17 cellular contexts compared by ENCODE assay signal in genomic region chr18:8639762-8640161, GRCh38. TPM values are rescaled to one million over a fixed set of nuclear protein-coding genes. Genes with fewer than 3 reads are reported as not detected.
A peak's percentile ranks its signal among the peaks of the same experiment; 100 is the strongest.
DNase-seq lines count a peak whose midpoint lies in the region; ATAC-seq, FAIRE-seq and TF ChIP-seq lines count a peak whose summit lies in the region.
"Had no signal": no experiment of that assay in that cellular context is flagged by ENCODE, and none has a peak within 500 bp of the region (broad histone marks: within the 10 kb centered on the region; RNA-seq: fewer than 3 reads in every experiment).

No MANE protein-coding gene starts in this region.

- no peak overlapping the region for H3K4me3 ChIP-seq in GM12878

- no peak for TF ChIP-seq EP300 in GM12878 (IDR thresholded peaks at IDR 0.05; ENCODE audit: borderline replicate concordance in 1 of 2, control insufficient read depth in 1 of 2, low read depth in 2 of 2, low read length in 2 of 2)

- SMC1A ChIA-PET in GM12878 (lab: Charles Lee; ENCODE audit: uncharacterized antibody, unreplicated experiment): interaction anchor here (1.6 kb wide), 1 partner anchor 14 kb away, joined by 5 read pairs; no protein-coding TSS in a partner anchor

- H3K4me3 Mint-ChIP-seq in activated CD8-positive, alpha-beta T cell treated with anti-CD3 and anti-CD28 coated beads, Interleukin-2, amount 10 ng/mL, durations not matched to agents 7 days and 5 days: no peak overlapping the region
- H3K4me3 Mint-ChIP-seq in activated CD8-positive, alpha-beta T cell treated with anti-CD3 and anti-CD28 coated beads for 36 hours: no peak overlapping the region
- H3K4me3 Mint-ChIP-seq in glutamatergic neuron (ENCODE audit: unreplicated experiment): no peak overlapping the region
- no peak overlapping the region for H3K4me3 Mint-ChIP-seq in natural killer cell
- H3K4me3 Mint-ChIP-seq: CD14-positive monocyte; CD8-positive, alpha-beta T cell; HFFc6 had no signal

- H3K27me3 Mint-ChIP-seq in activated CD8-positive, alpha-beta T cell treated with anti-CD3 and anti-CD28 coated beads, Interleukin-2, amount 10 ng/mL, durations not matched to agents 7 days and 5 days (ENCODE audit: low read depth): no peaks in the 10 kb centered on the region
- no peaks in the 10 kb centered on the region for H3K27me3 Mint-ChIP-seq in activated CD8-positive, alpha-beta T cell treated with anti-CD3 and anti-CD28 coated beads for 36 hours
- peaks cover 6% of the 10 kb centered on the region for H3K27me3 Mint-ChIP-seq in glutamatergic neuron (ENCODE audit: unreplicated experiment)
- H3K27me3 Mint-ChIP-seq in natural killer cell (ENCODE audit: low read depth in 2 of 2): no peaks in the 10 kb centered on the region

- H3K27ac Mint-ChIP-seq in activated CD8-positive, alpha-beta T cell treated with anti-CD3 and anti-CD28 coated beads, Interleukin-2, amount 10 ng/mL, durations not matched to agents 7 days and 5 days: peak overlapping the region; percentile 53
- no peak overlapping the region for H3K27ac Mint-ChIP-seq in activated CD8-positive, alpha-beta T cell treated with anti-CD3 and anti-CD28 coated beads for 36 hours
- H3K27ac Mint-ChIP-seq in glutamatergic neuron (ENCODE audit: unreplicated experiment) (peak overlapping the region; percentile 2), natural killer cell (no peak overlapping the region)
- H3K27ac Mint-ChIP-seq: CD8-positive, alpha-beta T cell; HFFc6 had no signal

- no peaks in the 10 kb centered on the region for H3K9me3 ChIP-seq in GM12878 (replicated peaks; ENCODE audit: control insufficient read depth, insufficient read depth, low read length)

- peaks cover 47% of the 10 kb centered on the region for H3K36me3 Mint-ChIP-seq in activated CD8-positive, alpha-beta T cell treated with anti-CD3 and anti-CD28 coated beads, Interleukin-2, amount 10 ng/mL, durations not matched to agents 7 days and 5 days (ENCODE audit: low read depth)
- peaks cover 44% of the 10 kb centered on the region for H3K36me3 Mint-ChIP-seq in activated CD8-positive, alpha-beta T cell treated with anti-CD3 and anti-CD28 coated beads for 36 hours (ENCODE audit: low read depth)
- H3K36me3 Mint-ChIP-seq in glutamatergic neuron (ENCODE audit: unreplicated experiment) (peaks cover 10% of the 10 kb centered on the region), natural killer cell (no peaks in the 10 kb centered on the region)

- POLR2A ChIA-PET in activated CD8-positive, alpha-beta T cell treated with anti-CD3 and anti-CD28 coated beads, Interleukin-2, amount 10 ng/mL, durations not matched to agents 7 days and 5 days (lab: Charles Lee): no interaction called here
- POLR2A ChIA-PET in activated CD8-positive, alpha-beta T cell treated with anti-CD3 and anti-CD28 coated beads for 36 hours (lab: Charles Lee): interaction anchor here (0.5 to 1.4 kb wide), 3 partner anchors 18 to 126 kb away, joined by 3 to 4 read pairs (median 3); no protein-coding TSS in a partner anchor
- POLR2A ChIA-PET in GM12878 (lab: Charles Lee): no interaction called here

- CTCF ChIA-PET in activated CD8-positive, alpha-beta T cell treated with anti-CD3 and anti-CD28 coated beads, Interleukin-2, amount 10 ng/mL, durations not matched to agents 7 days and 5 days (lab: Charles Lee): no interaction called here
- CTCF ChIA-PET in activated CD8-positive, alpha-beta T cell treated with anti-CD3 and anti-CD28 coated beads for 36 hours (lab: Charles Lee): interaction anchor here (1.3 to 1.7 kb wide), 2 partner anchors 14 to 348 kb away, joined by 3 to 11 read pairs; no protein-coding TSS in a partner anchor
- CTCF ChIA-PET in GM12878 (lab: Yijun Ruan, JAX): interaction anchor here (1.3 to 4.9 kb wide), 3 partner anchors 10 to 31 kb away, joined by 3 to 29 read pairs (median 3); partner anchors contain the start of gene RAB12

- no peaks in the 10 kb centered on the region for H3K79me2 ChIP-seq in GM12878 (ENCODE audit: control insufficient read depth, insufficient read depth, low read length)

- H3K4me2 ChIP-seq in GM12878 (ENCODE audit: control insufficient read depth, insufficient read depth): no peak overlapping the region

- no peak for ATAC-seq in activated CD8-positive, alpha-beta T cell treated with anti-CD3 and anti-CD28 coated beads, Interleukin-2, amount 10 ng/mL, durations not matched to agents 7 days and 5 days
- ATAC-seq in activated CD8-positive, alpha-beta T cell treated with anti-CD3 and anti-CD28 coated beads for 36 hours: no peak
- ATAC-seq in GM12878: no peak
- no peak for ATAC-seq in natural killer cell
- no peak for ATAC-seq in GM18867 (IDR thresholded peaks at IDR 0.05; ENCODE audit: unreplicated experiment)
- ATAC-seq: CD8-positive, alpha-beta T cell had no signal

- H3K9ac ChIP-seq in GM12878 (ENCODE audit: control insufficient read depth, insufficient read depth, low read length): no peak overlapping the region

- FAIRE-seq in GM12878 (lab: Jason Lieb, UNC): no peak
- FAIRE-seq: HTR-8/SVneo had no signal

- in situ Hi-C loops in GM12878 (cut with MboI): loop anchor here (25.0 kb wide), 1 partner anchor 1427 kb away; no protein-coding TSS in a partner anchor

- RAD21 ChIA-PET in GM12878 (lab: Charles Lee; ENCODE audit: unreplicated experiment): no interaction called here

- TF ChIP-seq RAD21 in GM12878 (IDR thresholded peaks at IDR 0.05; ENCODE audit: insufficient read depth, low read depth, low read length): no peak

- WGBS in GM12878 (ENCODE audit: insufficient coverage, insufficient replicate concordance, low lambda C conversion rate, missing lambda C conversion rate): 99% methylated on average over 11 of the region's 11 CpGs

- no peak for DNase-seq in activated CD8-positive, alpha-beta T cell treated with anti-CD3 and anti-CD28 coated beads, Interleukin-2, amount 10 ng/mL, durations not matched to agents 7 days and 5 days
- DNase-seq in activated CD8-positive, alpha-beta T cell treated with anti-CD3 and anti-CD28 coated beads for 36 hours: no peak
- no peak for DNase-seq in GM12878 (ENCODE audit: low read depth, low spot score)
- DNase-seq in glutamatergic neuron: no peak
- no peak for DNase-seq in natural killer cell
- DNase-seq in NCI-H2107 treated with DMSO at 0.1 percent for 48 hours (lab: John Stamatoyannopoulos, UW; ENCODE audit: unreplicated experiment): no peak
- DNase-seq: CD8-positive, alpha-beta T cell; COR-L47; DND-41; GDM1; GOT3; HCEC 1CT; HFFc6 had no signal

- no peak for TF ChIP-seq CTCF in activated CD8-positive, alpha-beta T cell treated with anti-CD3 and anti-CD28 coated beads for 36 hours (IDR thresholded peaks at IDR 0.05)
- TF ChIP-seq CTCF in GM12878 (IDR thresholded peaks at IDR 0.05 in 2 of 3, conservative IDR thresholded peaks at IDR 0.05 in 1 of 3; ENCODE audit: control insufficient read depth in 2 of 3, extremely low read depth in 1 of 3, insufficient read depth in 1 of 3, low read depth in 3 of 3, low read length in 3 of 3) (no peak), glutamatergic neuron (IDR thresholded peaks at IDR 0.05; ENCODE audit: partially characterized antibody, unreplicated experiment) (no peak), natural killer cell (IDR thresholded peaks at IDR 0.05) (no peak)

- no peaks in the 10 kb centered on the region for H3K9me3 Mint-ChIP-seq in activated CD8-positive, alpha-beta T cell treated with anti-CD3 and anti-CD28 coated beads, Interleukin-2, amount 10 ng/mL, durations not matched to agents 7 days and 5 days (ENCODE audit: insufficient read depth)
- no peaks in the 10 kb centered on the region for H3K9me3 Mint-ChIP-seq in activated CD8-positive, alpha-beta T cell treated with anti-CD3 and anti-CD28 coated beads for 36 hours
- H3K9me3 Mint-ChIP-seq in glutamatergic neuron (ENCODE audit: unreplicated experiment) (no peaks in the 10 kb centered on the region), natural killer cell (no peaks in the 10 kb centered on the region)
- H3K9me3 Mint-ChIP-seq: CD14-positive monocyte; CD8-positive, alpha-beta T cell; HFFc6 had no signal

- TF ChIP-seq POLR2A in GM12878 (IDR thresholded peaks at IDR 0.05; ENCODE audit: low read depth, low read length): no peak

- no peak overlapping the region for H2AFZ ChIP-seq in GM12878 (ENCODE audit: control insufficient read depth, low read depth, low read length)

- no peaks in the 10 kb centered on the region for H3K27me3 ChIP-seq in GM12878 (replicated peaks in 1 of 2; ENCODE audit: control insufficient read depth in 2 of 2, insufficient read depth in 2 of 2, low read length in 1 of 2)

- H3K4me1 Mint-ChIP-seq in activated CD8-positive, alpha-beta T cell treated with anti-CD3 and anti-CD28 coated beads, Interleukin-2, amount 10 ng/mL, durations not matched to agents 7 days and 5 days (ENCODE audit: low read depth): no peaks in the 10 kb centered on the region
- no peaks in the 10 kb centered on the region for H3K4me1 Mint-ChIP-seq in activated CD8-positive, alpha-beta T cell treated with anti-CD3 and anti-CD28 coated beads for 36 hours (ENCODE audit: low read depth)
- peaks cover 4% of the 10 kb centered on the region for H3K4me1 Mint-ChIP-seq in glutamatergic neuron (ENCODE audit: low read depth, unreplicated experiment)
- peaks cover 5 to 6% of the 10 kb centered on the region in 2 donors for H3K4me1 Mint-ChIP-seq in natural killer cell
- H3K4me1 Mint-ChIP-seq: CD14-positive monocyte had no signal

- no peaks in the 10 kb centered on the region for H4K20me1 ChIP-seq in GM12878 (ENCODE audit: control insufficient read depth, insufficient read depth)

- no peak overlapping the region for H3K27ac ChIP-seq in GM12878 (ENCODE audit: control insufficient read depth, insufficient read depth)
- H3K27ac ChIP-seq: 22Rv1 had no signal

- H3K4me1 ChIP-seq in GM12878 (ENCODE audit: control insufficient read depth, insufficient read depth, low read length): no peaks in the 10 kb centered on the region

- H3K36me3 ChIP-seq in GM12878 (ENCODE audit: control insufficient read depth in 2 of 2, insufficient read depth in 2 of 2, low read length in 1 of 2): peaks cover 8 to 38% of the 10 kb centered on the region in 2 experiments

- no TSS peak for BruUV-seq in GM12878 (replicated peaks; lab: Mats Ljungman, UMichigan)

- intact Hi-C loops in activated CD8-positive, alpha-beta T cell treated with anti-CD3 and anti-CD28 coated beads for 36 hours (cut with micrococcal nuclease): no loop called here
- intact Hi-C loops in GM12878 (cut with micrococcal nuclease; ENCODE audit: unreplicated experiment) (no loop called here), natural killer cell (cut with micrococcal nuclease) (no loop called here)

RNA-seq across cellular contexts. Expression of gene RAB12, which starts 30.5 kb away (rescaled TPM):
- total RNA-seq in activated CD8-positive, alpha-beta T cell treated with anti-CD3 and anti-CD28 coated beads, Interleukin-2, amount 10 ng/mL, durations not matched to agents 7 days and 5 days: 10 to 100 TPM; 14.5 to 15.2 TPM
- total RNA-seq in activated CD8-positive, alpha-beta T cell treated with anti-CD3 and anti-CD28 coated beads for 36 hours: 10 to 100 TPM; 11.9 to 13.7 TPM
- 150 and 166 TPM in 2 replicates for total RNA-seq in GM12878 (2013; cell fraction: nucleolus; rRNA removed)
- 16.9 and 20.1 TPM in 2 replicates for total RNA-seq in GM12878 (2014; rRNA removed)
- total RNA-seq in GM12878 (2014; rRNA removed; fragmentation: Illumina TruSeq; extraction: Trizol): 18.5 and 19.5 TPM in 2 replicates
- total RNA-seq in GM12878 (2021): 13.0 and 13.5 TPM in 2 replicates
- polyA plus RNA-seq in GM12878 (2011; ENCODE audit: low read depth): 8.8 TPM
- polyA plus RNA-seq in GM12878 (2011; rRNA removed): 29.8 and 52.8 TPM in 2 replicates
- 5.7 and 7.9 TPM in 2 replicates for polyA plus RNA-seq in GM12878 (2011; cell fraction: cytosol; rRNA removed)
- polyA plus RNA-seq in GM12878 (2011; cell fraction: nucleus; rRNA removed): 64.4 and 67.3 TPM in 2 replicates
- 15.3 and 18.3 TPM in 2 replicates for polyA plus RNA-seq in GM12878 (2012)
- 17.2 and 23.9 TPM in 2 replicates for polyA plus RNA-seq in GM12878 (2014; fragmentation: Illumina TruSeq; extraction: Trizol)
- 1 to 10 TPM in 1 of 2 experiments, under 1 TPM in 1; 0.72 to 1.5 TPM for polyA plus RNA-seq in GM12878 (2014; fragmentation: Nextera tagmentation; extraction: Ambion mirVana)
- 12.9 and 15.0 TPM in 2 replicates for polyA plus RNA-seq in GM12878 (2014; rRNA removed)
- polyA plus RNA-seq in GM12878 (2016; fragmentation: Nextera tagmentation; extraction: Ambion mirVana): 1 to 10 TPM in 1 of 2 experiments, under 1 TPM in 1; 0.71 to 2.4 TPM
- polyA minus RNA-seq in GM12878 (2011; rRNA and poly(A)+ RNA removed): 14.5 and 18.9 TPM in 2 replicates
- 6.3 and 7.4 TPM in 2 replicates for polyA minus RNA-seq in GM12878 (2011; cell fraction: cytosol; rRNA and poly(A)+ RNA removed)
- 24.9 and 26.2 TPM in 2 replicates for polyA minus RNA-seq in GM12878 (2011; cell fraction: nucleus; rRNA and poly(A)+ RNA removed)
- 28.8 TPM for total RNA-seq in glutamatergic neuron (ENCODE audit: unreplicated experiment)
- 10 to 100 TPM; 21.3 to 27.5 (median 21.8) TPM for total RNA-seq in natural killer cell

Comparison
In these comparisons a context has a peak if more than half of its experiments do, and no peak if none do; other contexts are left out.
1. H3K27ac Mint-ChIP-seq: peak in activated CD8-positive, alpha-beta T cell treated with anti-CD3 and anti-CD28 coated beads, Interleukin-2, amount 10 ng/mL, durations not matched to agents 7 days and 5 days (single experiment) and glutamatergic neuron (single experiment); none in activated CD8-positive, alpha-beta T cell treated with anti-CD3 and anti-CD28 coated beads for 36 hours (single experiment) and natural killer cell (0 of 2).